8 cellular contexts compared by ENCODE assay signal in the genomic region with DNA sequence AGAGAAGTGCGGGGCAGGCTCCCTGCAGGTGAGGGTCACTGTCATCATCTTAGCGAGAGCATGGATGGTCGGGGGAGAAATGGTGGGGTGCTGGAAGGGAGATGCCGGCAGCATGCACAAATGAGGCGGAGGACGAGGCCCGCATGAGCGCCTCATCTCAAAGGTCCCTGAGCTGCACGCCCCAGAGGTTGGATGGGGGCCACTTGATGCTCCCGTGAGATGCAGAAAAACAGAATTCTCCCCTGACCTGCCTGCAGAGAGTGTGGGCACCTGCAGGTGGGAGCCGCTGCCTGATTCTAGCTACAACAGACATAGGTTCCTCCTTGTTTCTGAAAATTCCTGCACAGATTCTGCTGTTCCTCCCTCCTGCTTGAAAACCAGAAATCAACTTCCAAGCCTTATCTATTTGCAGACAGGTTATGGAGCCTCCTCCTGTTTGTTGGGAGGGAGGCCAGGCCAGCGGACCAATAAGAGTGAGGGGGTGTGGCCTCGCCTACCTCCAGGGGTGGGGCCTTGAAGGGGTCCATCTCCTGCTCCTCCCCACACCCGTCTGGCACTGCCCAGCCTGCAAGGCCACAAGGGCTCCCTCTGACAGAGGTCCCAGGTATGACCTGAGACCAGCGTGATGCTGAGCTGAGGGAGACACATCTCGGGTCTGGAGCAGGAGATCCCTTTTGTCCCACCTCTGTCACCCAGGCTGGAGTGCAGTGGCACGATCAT.
DNase-seq lines count a peak whose midpoint lies in the region; ATAC-seq and TF ChIP-seq lines count a peak whose summit lies in the region.

No MANE protein-coding gene starts in this region.

- H3K9me3 ChIP-seq in MM.1S (replicated peaks; ENCODE audit: insufficient read depth, low read length) (no peaks in the 10 kb centered on the region), esophagus muscularis mucosa (no peaks in the 10 kb centered on the region)

- CTCF ChIA-PET in activated naive CD4-positive, alpha-beta T cell treated with anti-CD3 and anti-CD28 coated beads, Interleukin-2, amount 10 ng/mL, durations not matched to agents 7 days and 5 days (lab: Charles Lee), result no interaction called here

- H3K27me3 ChIP-seq in MM.1S (replicated peaks; ENCODE audit: insufficient read depth, low read length), result no peaks in the 10 kb centered on the region
- no peaks in the 10 kb centered on the region for H3K27me3 ChIP-seq in esophagus muscularis mucosa

- H4K20me1 ChIP-seq in MM.1S (ENCODE audit: insufficient read depth, low read length), result no peaks in the 10 kb centered on the region

- H3K36me3 Mint-ChIP-seq in activated naive CD4-positive, alpha-beta T cell treated with anti-CD3 and anti-CD28 coated beads, Interleukin-2, amount 10 ng/mL, durations not matched to agents 7 days and 5 days, result peaks cover 31% of the 10 kb centered on the region

- WGBS in esophagus muscularis mucosa, result 80% methylated on average over 17 of the region's 17 CpGs

- TF ChIP-seq EP300 in esophagus muscularis mucosa (IDR thresholded peaks at IDR 0.05), result no peak

- no peak overlapping the region for H2AFZ ChIP-seq in MM.1S (ENCODE audit: low read length)

- H3K9me3 Mint-ChIP-seq in activated naive CD4-positive, alpha-beta T cell treated with anti-CD3 and anti-CD28 coated beads, Interleukin-2, amount 10 ng/mL, durations not matched to agents 7 days and 5 days, result no peaks in the 10 kb centered on the region

- H3K27ac ChIP-seq in MM.1S (ENCODE audit: low read length), result no peak overlapping the region
- H3K27ac ChIP-seq in esophagus muscularis mucosa (replicated peaks in 1 of 4), result no peak overlapping the region

- H3K4me3 ChIP-seq in MM.1S (ENCODE audit: low read length) (no peak overlapping the region), esophagus muscularis mucosa (no peak overlapping the region)

- DNase-seq in activated CD8-positive, alpha-beta memory T cell treated with anti-CD3 and anti-CD28 coated beads, Interleukin-2, amount 50 U/mL, for 4 hours, result peak; percentile 22
- no peak for DNase-seq in activated CD8-positive, alpha-beta memory T cell treated with anti-CD3 and anti-CD28 coated beads, Interleukin-2, amount 50 U/mL, for 48 hours
- DNase-seq in MM.1S (peak; percentile 6), omental fat pad (ENCODE audit: low spot score) (peak; percentile 31), esophagus muscularis mucosa (ENCODE audit: extremely low spot score) (no peak), HK-2 (ENCODE audit: unreplicated experiment) (no peak)
- peak; percentile 26 for DNase-seq in activated naive CD4-positive, alpha-beta T cell treated with anti-CD3 and anti-CD28 coated beads, Interleukin-2, amount 10 ng/mL, durations not matched to agents 7 days and 5 days

- intact Hi-C loops in esophagus muscularis mucosa (cut with DNase I), result no loop called here

- no peak overlapping the region for H3K4me3 Mint-ChIP-seq in activated naive CD4-positive, alpha-beta T cell treated with anti-CD3 and anti-CD28 coated beads, Interleukin-2, amount 10 ng/mL, durations not matched to agents 7 days and 5 days

- no peak overlapping the region for H3K27ac Mint-ChIP-seq in activated naive CD4-positive, alpha-beta T cell treated with anti-CD3 and anti-CD28 coated beads, Interleukin-2, amount 10 ng/mL, durations not matched to agents 7 days and 5 days

- H3K4me1 Mint-ChIP-seq in activated naive CD4-positive, alpha-beta T cell treated with anti-CD3 and anti-CD28 coated beads, Interleukin-2, amount 10 ng/mL, durations not matched to agents 7 days and 5 days, result peaks cover 4% of the 10 kb centered on the region

- H3K9me2 ChIP-seq in MM.1S (replicated peaks; ENCODE audit: insufficient read depth, low read length), result no peaks in the 10 kb centered on the region

- H3K79me2 ChIP-seq in MM.1S (ENCODE audit: low read length), result no peaks in the 10 kb centered on the region

- H3K9ac ChIP-seq in MM.1S (ENCODE audit: low read length), result no peak overlapping the region

- no peaks in the 10 kb centered on the region for H3K4me1 ChIP-seq in MM.1S (ENCODE audit: low read length)
- H3K4me1 ChIP-seq in esophagus muscularis mucosa, result peaks cover 0 to 7% (median 5%) of the 10 kb centered on the region in 4 donors

- no peak overlapping the region for H3K4me2 ChIP-seq in MM.1S (ENCODE audit: low read depth, low read length)

- peak; percentile 70 for ATAC-seq in GM21423 (IDR thresholded peaks at IDR 0.05; ENCODE audit: unreplicated experiment)
- peak; percentile 94 for ATAC-seq in omental fat pad (ENCODE audit: low FRiP score)

- TF ChIP-seq CTCF in MM.1S (IDR thresholded peaks at IDR 0.05; ENCODE audit: low read length), result no peak
- no peak for TF ChIP-seq CTCF in omental fat pad (IDR thresholded peaks at IDR 0.05)
- TF ChIP-seq CTCF in esophagus muscularis mucosa (IDR thresholded peaks at IDR 0.05), result no peak

- TF ChIP-seq POLR2A in esophagus muscularis mucosa (IDR thresholded peaks at IDR 0.05; ENCODE audit: low read depth), result no peak

- H3K27me3 Mint-ChIP-seq in activated naive CD4-positive, alpha-beta T cell treated with anti-CD3 and anti-CD28 coated beads, Interleukin-2, amount 10 ng/mL, durations not matched to agents 7 days and 5 days, result no peaks in the 10 kb centered on the region

- H3K36me3 ChIP-seq in MM.1S (replicated peaks; ENCODE audit: insufficient read depth, low read length) (no peaks in the 10 kb centered on the region), esophagus muscularis mucosa (peaks cover 0 to 50% (median 38%) of the 10 kb centered on the region in 4 donors)

- H3F3A ChIP-seq in MM.1S (ENCODE audit: insufficient read depth, low read length), result no peaks in the 10 kb centered on the region

Comparison
In these comparisons a context has a peak if more than half of its experiments do, and no peak if none do; other contexts are left out.
1. DNase-seq: peak in activated CD8-positive, alpha-beta memory T cell treated with anti-CD3 and anti-CD28 coated beads, Interleukin-2, amount 50 U/mL, for 4 hours (single experiment), MM.1S (single experiment), activated naive CD4-positive, alpha-beta T cell treated with anti-CD3 and anti-CD28 coated beads, Interleukin-2, amount 10 ng/mL, durations not matched to agents 7 days and 5 days (single experiment) and omental fat pad (single experiment); none in activated CD8-positive, alpha-beta memory T cell treated with anti-CD3 and anti-CD28 coated beads, Interleukin-2, amount 50 U/mL, for 48 hours (single experiment), esophagus muscularis mucosa (single experiment) and HK-2 (single experiment).